In genomic region chr3:144275005-144275404, GRCh38 we compare ENCODE assay signal across 23 cellular contexts.
A peak's percentile ranks its signal among the peaks of the same experiment; 100 is the strongest.
DNase-seq lines count a peak whose midpoint lies in the region; ATAC-seq and TF ChIP-seq lines count a peak whose summit lies in the region.
"Had no signal": no experiment of that assay in that cellular context is flagged by ENCODE, and none has a peak within 500 bp of the region (broad histone marks: within the 10 kb centered on the region; RNA-seq: fewer than 3 reads in every experiment).

No MANE protein-coding gene starts in this region.

- no peak overlapping the region for H3K4me3 Mint-ChIP-seq in osteocyte (ENCODE audit: unreplicated experiment)

- peaks cover 14% of the 10 kb centered on the region for H3K4me1 Mint-ChIP-seq in osteocyte (ENCODE audit: unreplicated experiment)

- H3K4me3 ChIP-seq in BLaER1 (no peak overlapping the region), choroid plexus epithelial cell (ENCODE audit: low read depth, low read length) (no peak overlapping the region), Peyer's patch (no peak overlapping the region)

- no peaks in the 10 kb centered on the region for H3K9me3 ChIP-seq in BLaER1
- no peaks in the 10 kb centered on the region for H3K9me3 ChIP-seq in Peyer's patch
- H3K9me3 ChIP-seq: BE2C had no signal

- H3K36me3 ChIP-seq in BLaER1 (no peaks in the 10 kb centered on the region), Peyer's patch (no peaks in the 10 kb centered on the region)
- H3K36me3 ChIP-seq: BE2C had no signal

- TF ChIP-seq POLR2A in Peyer's patch (IDR thresholded peaks at IDR 0.05) = no peak

- H3K36me3 Mint-ChIP-seq in osteocyte (ENCODE audit: unreplicated experiment) = no peaks in the 10 kb centered on the region

- H3K9ac ChIP-seq in BLaER1 = no peak overlapping the region

- 0 out of 2 replicates have a peak overlapping the region, but pooled peaks have one; percentile 14 for H3K4me2 ChIP-seq in BLaER1

- H4K20me1 ChIP-seq in BLaER1 = no peaks in the 10 kb centered on the region

- TF ChIP-seq CTCF in choroid plexus epithelial cell (conservative IDR thresholded peaks at IDR 0.05; ENCODE audit: low read depth, low read length) (no peak), osteocyte (IDR thresholded peaks at IDR 0.05) (no peak), Peyer's patch (IDR thresholded peaks at IDR 0.05) (no peak)

- no peak overlapping the region for H3K27ac Mint-ChIP-seq in osteocyte (ENCODE audit: unreplicated experiment)

- H3K27ac ChIP-seq in BLaER1 (no peak overlapping the region), Peyer's patch (no peak overlapping the region)
- H3K27ac ChIP-seq: RWPE1 had no signal

- no peaks in the 10 kb centered on the region for H3K9me3 Mint-ChIP-seq in osteocyte (ENCODE audit: unreplicated experiment)

- H3K27me3 ChIP-seq in BLaER1 (no peaks in the 10 kb centered on the region), Peyer's patch (no peaks in the 10 kb centered on the region)
- H3K27me3 ChIP-seq: BE2C had no signal

- H3K4me1 ChIP-seq in BLaER1 (peaks cover 26% of the 10 kb centered on the region), Peyer's patch (no peaks in the 10 kb centered on the region)
- H3K4me1 ChIP-seq: BE2C had no signal

- no peaks in the 10 kb centered on the region for H3K27me3 Mint-ChIP-seq in osteocyte (ENCODE audit: unreplicated experiment)

- ATAC-seq in GM18867 (IDR thresholded peaks at IDR 0.05; ENCODE audit: unreplicated experiment) = peak; percentile 55
- ATAC-seq in HG03432 (IDR thresholded peaks at IDR 0.05; ENCODE audit: unreplicated experiment) = peak; percentile 70
- no peak for ATAC-seq in HG03457 (IDR thresholded peaks at IDR 0.05; ENCODE audit: unreplicated experiment)
- ATAC-seq: HCT116 had no signal

- DNase-seq in choroid plexus epithelial cell (ENCODE audit: low read depth) (peak; percentile 8), epidermal melanocyte (ENCODE audit: insufficient read length, low spot score) (no peak), osteocyte (ENCODE audit: extremely low spot score, unreplicated experiment) (no peak), Peyer's patch (no peak)
- DNase-seq: 8988T, ACHN, BE2C, IMR-90, KG1, NCI-H1048, NCI-H1417, NCI-H1694, NCI-H2029 treated with DMSO at 0.1 percent for 48 hours, NCI-H446 treated with DMSO at 0.1 percent for 48 hours, NCI-H526, NCI-H82, SHP77 had no signal
